8 cellular contexts compared by ENCODE assay signal in the genomic region with DNA sequence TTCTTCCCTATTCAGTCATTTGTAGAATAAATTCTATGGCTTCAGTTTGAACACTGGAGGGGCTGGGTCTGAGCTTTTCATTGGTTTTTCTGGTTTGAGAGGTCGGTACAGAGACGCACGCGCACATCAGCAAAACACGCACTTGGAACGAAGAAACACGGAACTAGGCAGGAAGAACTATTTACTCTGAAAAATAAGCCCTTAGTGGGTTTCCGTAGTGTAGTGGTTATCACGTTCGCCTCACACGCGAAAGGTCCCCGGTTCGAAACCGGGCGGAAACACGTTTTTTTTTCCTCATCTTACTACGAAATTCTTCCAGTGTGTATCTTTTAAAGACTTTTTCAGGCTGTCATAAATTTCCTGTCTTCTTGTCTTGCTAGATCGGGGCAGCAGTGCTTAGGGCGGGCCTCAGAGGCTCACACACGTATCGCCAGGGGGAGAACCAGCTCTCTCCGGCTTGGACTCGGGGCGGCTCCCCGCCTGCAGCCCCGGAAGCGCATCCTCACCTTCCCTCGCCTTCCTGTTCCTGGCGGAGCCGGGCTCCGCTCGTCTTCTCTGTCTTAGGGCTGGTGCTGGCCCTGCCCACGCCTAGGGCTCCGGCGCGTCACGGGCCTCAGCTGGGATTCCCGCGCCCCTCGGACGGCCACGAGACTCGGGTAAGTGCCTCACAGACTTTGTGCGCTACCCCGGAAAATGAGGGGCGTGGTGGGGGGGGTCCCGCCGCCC. TPM values are rescaled to one million over a fixed set of nuclear protein-coding genes. Genes with fewer than 3 reads are reported as not detected.
DNase-seq lines count a peak whose midpoint lies in the region; TF ChIP-seq lines count a peak whose summit lies in the region.

A gene (plus strand): TSS at position 521 of the 726 bp plus-strand sequence. CDS start 6,841 bp downstream, outside the sequence.

- H3K36me3 ChIP-seq in H7 (replicated peaks; ENCODE audit: control insufficient read depth, insufficient read depth, low read length) (no peaks in the 10 kb centered on the region), MG63 (peaks cover 12% of the 10 kb centered on the region), neural cell (ENCODE audit: insufficient read depth, low read length) (no peaks in the 10 kb centered on the region)

- no peaks in the 10 kb centered on the region for H3K9me2 ChIP-seq in neural cell (ENCODE audit: insufficient read depth, low read length)

- TF ChIP-seq CTCF in fibroblast of the aortic adventitia (IDR thresholded peaks at IDR 0.05; ENCODE audit: insufficient read depth, low read length) (no peak), neural cell (IDR thresholded peaks at IDR 0.05; ENCODE audit: poor library complexity, severe bottlenecking) (peak; percentile 35)

- H3F3A ChIP-seq in neural cell (ENCODE audit: insufficient read depth, low read length, poor library complexity, severe bottlenecking) = peaks cover 17% of the 10 kb centered on the region

- H3K9me3 ChIP-seq in MG63 (no peaks in the 10 kb centered on the region), neural cell (ENCODE audit: low read length) (no peaks in the 10 kb centered on the region)

- H3K27me3 ChIP-seq in H7 (ENCODE audit: control insufficient read depth, insufficient read depth, low read length) (no peaks in the 10 kb centered on the region), MG63 (no peaks in the 10 kb centered on the region), neural cell (ENCODE audit: insufficient read depth, low read depth, low read length) (no peaks in the 10 kb centered on the region)

- TF ChIP-seq EP300 in neural cell (conservative IDR thresholded peaks at IDR 0.05; ENCODE audit: poor library complexity, severe bottlenecking) = peak; percentile 56

- peak within 1 kb of the TSS; percentile 78 for H3K9ac ChIP-seq in neural cell (ENCODE audit: low read length)

- peak; percentile 93 for DNase-seq in EL
- DNase-seq in H7 = peak; percentile 90
- peak; percentile 81 for DNase-seq in MG63
- DNase-seq in SHP77 (lab: John Stamatoyannopoulos, UW) = peak; percentile 83 to 89
- DNase-seq in activated T-helper 9 cell treated with anti-CD3 and anti-CD28 coated beads, Interleukin-2, amount 50 U/mL, for 16 hours (ENCODE audit: low read depth) = peak; percentile 67
- DNase-seq in fibroblast of the aortic adventitia (ENCODE audit: low read depth) = peak; percentile 95
- DNase-seq in stromal cell of bone marrow (ENCODE audit: low read depth) = peak; percentile 77

- peak within 1 kb of the TSS; percentile 87 for H3K4me2 ChIP-seq in neural cell (ENCODE audit: low read length)

- H3K4me3 ChIP-seq in H7 (ENCODE audit: insufficient read depth, low read depth, low read length) (peak within 1 kb of the TSS; percentile 85), MG63 (peak within 1 kb of the TSS; percentile 69), fibroblast of the aortic adventitia (ENCODE audit: low read depth, low read length) (peak within 1 kb of the TSS; percentile 87), neural cell (ENCODE audit: low read length) (peak within 1 kb of the TSS; percentile 93)

- H2AFZ ChIP-seq in neural cell (ENCODE audit: low read depth, low read length) = peak within 1 kb of the TSS; percentile 78

- H3K79me2 ChIP-seq in neural cell (replicated peaks; ENCODE audit: insufficient read depth, low read length) = peaks cover 12% of the 10 kb centered on the region

- peak; percentile 30 for TF ChIP-seq RAD21 in neural cell (conservative IDR thresholded peaks at IDR 0.05)

- H4K20me1 ChIP-seq in neural cell (ENCODE audit: insufficient read depth) = no peaks in the 10 kb centered on the region

- H3K27ac ChIP-seq in neural cell (ENCODE audit: low read length) = peak within 1 kb of the TSS; percentile 93

TF ChIP-seq in neural cell, 6 proteins besides CTCF, POLR2A, EP300 and RAD21:
- TF ChIP-seq POLR2AphosphoS5 (IDR thresholded peaks at IDR 0.05) (peak; percentile 81), EZH2 (IDR thresholded peaks at IDR 0.05; ENCODE audit: borderline replicate concordance, insufficient read depth, low read length, poor library complexity, severe bottlenecking) (no peak), SMC3 (conservative IDR thresholded peaks at IDR 0.05; ENCODE audit: poor library complexity) (peak; percentile 37), MXI1 (conservative IDR thresholded peaks at IDR 0.05; ENCODE audit: poor library complexity, severe bottlenecking) (no peak), TAF1 (IDR thresholded peaks at IDR 0.05; ENCODE audit: low read depth) (peak; percentile 79)
- TF ChIP-seq, protein P1, sequence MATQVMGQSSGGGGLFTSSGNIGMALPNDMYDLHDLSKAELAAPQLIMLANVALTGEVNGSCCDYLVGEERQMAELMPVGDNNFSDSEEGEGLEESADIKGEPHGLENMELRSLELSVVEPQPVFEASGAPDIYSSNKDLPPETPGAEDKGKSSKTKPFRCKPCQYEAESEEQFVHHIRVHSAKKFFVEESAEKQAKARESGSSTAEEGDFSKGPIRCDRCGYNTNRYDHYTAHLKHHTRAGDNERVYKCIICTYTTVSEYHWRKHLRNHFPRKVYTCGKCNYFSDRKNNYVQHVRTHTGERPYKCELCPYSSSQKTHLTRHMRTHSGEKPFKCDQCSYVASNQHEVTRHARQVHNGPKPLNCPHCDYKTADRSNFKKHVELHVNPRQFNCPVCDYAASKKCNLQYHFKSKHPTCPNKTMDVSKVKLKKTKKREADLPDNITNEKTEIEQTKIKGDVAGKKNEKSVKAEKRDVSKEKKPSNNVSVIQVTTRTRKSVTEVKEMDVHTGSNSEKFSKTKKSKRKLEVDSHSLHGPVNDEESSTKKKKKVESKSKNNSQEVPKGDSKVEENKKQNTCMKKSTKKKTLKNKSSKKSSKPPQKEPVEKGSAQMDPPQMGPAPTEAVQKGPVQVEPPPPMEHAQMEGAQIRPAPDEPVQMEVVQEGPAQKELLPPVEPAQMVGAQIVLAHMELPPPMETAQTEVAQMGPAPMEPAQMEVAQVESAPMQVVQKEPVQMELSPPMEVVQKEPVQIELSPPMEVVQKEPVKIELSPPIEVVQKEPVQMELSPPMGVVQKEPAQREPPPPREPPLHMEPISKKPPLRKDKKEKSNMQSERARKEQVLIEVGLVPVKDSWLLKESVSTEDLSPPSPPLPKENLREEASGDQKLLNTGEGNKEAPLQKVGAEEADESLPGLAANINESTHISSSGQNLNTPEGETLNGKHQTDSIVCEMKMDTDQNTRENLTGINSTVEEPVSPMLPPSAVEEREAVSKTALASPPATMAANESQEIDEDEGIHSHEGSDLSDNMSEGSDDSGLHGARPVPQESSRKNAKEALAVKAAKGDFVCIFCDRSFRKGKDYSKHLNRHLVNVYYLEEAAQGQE (IDR thresholded peaks at IDR 0.05; ENCODE audit: borderline replicate concordance) = peak; percentile 50

RNA-seq across cellular contexts. Expression of the gene that starts here (rescaled TPM):
- total RNA-seq in H7 (2014; rRNA removed; shearing (Covaris generic)) = 88.9 and 93.0 TPM in 2 replicates
- total RNA-seq in MG63 (2014; rRNA removed; shearing (Covaris generic); ENCODE audit: low replicate concordance) = 70.7 and 71.8 TPM in 2 replicates
- 32.7 and 50.3 TPM in 2 replicates for total RNA-seq in fibroblast of the aortic adventitia (ENCODE audit: low replicate concordance)
- 125 and 138 TPM in 2 replicates for polyA plus RNA-seq in neural cell
- 92.0 and 99.3 TPM in 2 replicates for polyA minus RNA-seq in neural cell

Comparison
In these comparisons a context has a peak if more than half of its experiments do, and no peak if none do; other contexts are left out.
1. Peak in every context shown above with its lines: DNase-seq, H3K4me3 ChIP-seq and H3K27ac ChIP-seq.